In genomic region chrX:83759872-83760271, GRCh38 we compare ENCODE assay signal across 9 cellular contexts.
DNase-seq lines count a peak whose midpoint lies in the region; ATAC-seq and TF ChIP-seq lines count a peak whose summit lies in the region.
"Had no signal": no experiment of that assay in that cellular context is flagged by ENCODE, and none has a peak within 500 bp of the region (broad histone marks: within the 10 kb centered on the region; RNA-seq: fewer than 3 reads in every experiment).

No MANE protein-coding gene starts in this region.

- H3K27me3 ChIP-seq in GM23338 (ENCODE audit: insufficient read depth) (no peaks in the 10 kb centered on the region), right atrium auricular region (no peaks in the 10 kb centered on the region), testis (no peaks in the 10 kb centered on the region)
- H3K27me3 ChIP-seq in CD8-positive, alpha-beta T cell (ENCODE audit: insufficient read depth, low read length) = no peaks in the 10 kb centered on the region

- 15 to 36% methylated on average over 1 of the region's 1 CpG for WGBS in testis, 2 donors

- H4K20me1 ChIP-seq in GM23338 (replicated peaks; ENCODE audit: insufficient read depth) = no peaks in the 10 kb centered on the region

- H3K27me3 Mint-ChIP-seq in GM23338 (ENCODE audit: insufficient read depth, low read depth, poor library complexity) = no peaks in the 10 kb centered on the region
- no peaks in the 10 kb centered on the region for H3K27me3 Mint-ChIP-seq in CD8-positive, alpha-beta T cell (ENCODE audit: low read depth)
- H3K27me3 Mint-ChIP-seq: naive thymus-derived CD8-positive, alpha-beta T cell had no signal

- H3K4me3 ChIP-seq in GM23338 (no peak overlapping the region), right atrium auricular region (no peak overlapping the region), testis (no peak overlapping the region)
- no peak overlapping the region for H3K4me3 ChIP-seq in CD8-positive, alpha-beta T cell (ENCODE audit: low read depth, low read length)

- H2AFZ ChIP-seq in GM23338 = no peak overlapping the region

- POLR2A ChIA-PET in CD8-positive, alpha-beta T cell (lab: Charles Lee) = no interaction called here

- no peak for ATAC-seq in GM23338
- ATAC-seq in CD8-positive, alpha-beta T cell = no peak
- ATAC-seq: naive thymus-derived CD8-positive, alpha-beta T cell had no signal

- H3K4me1 Mint-ChIP-seq in GM23338 = peaks cover 9% of the 10 kb centered on the region; the same call in 2 of the 3 replicates
- H3K4me1 Mint-ChIP-seq in CD8-positive, alpha-beta T cell (ENCODE audit: low read depth) = no peaks in the 10 kb centered on the region
- H3K4me1 Mint-ChIP-seq: naive thymus-derived CD8-positive, alpha-beta T cell had no signal

- H3K36me3 Mint-ChIP-seq in GM23338 (ENCODE audit: low read depth) = no peaks in the 10 kb centered on the region
- H3K36me3 Mint-ChIP-seq in CD8-positive, alpha-beta T cell = no peaks in the 10 kb centered on the region
- H3K36me3 Mint-ChIP-seq: naive thymus-derived CD8-positive, alpha-beta T cell had no signal

- peaks cover 5% of the 10 kb centered on the region; the same call in 1 of the 2 replicates for H3K4me1 ChIP-seq in GM23338 (ENCODE audit: insufficient read depth)
- no peaks in the 10 kb centered on the region for H3K4me1 ChIP-seq in right atrium auricular region
- H3K4me1 ChIP-seq in CD8-positive, alpha-beta T cell (ENCODE audit: insufficient read depth, low read length) = no peaks in the 10 kb centered on the region
- no peaks in the 10 kb centered on the region for H3K4me1 ChIP-seq in testis

- H3K27ac Mint-ChIP-seq in GM23338 = peak overlapping the region; percentile 37; the same call in 1 of the 2 replicates
- no peak overlapping the region for H3K27ac Mint-ChIP-seq in CD8-positive, alpha-beta T cell
- H3K27ac Mint-ChIP-seq: naive thymus-derived CD8-positive, alpha-beta T cell had no signal

- H3K27ac ChIP-seq in C4-2B (no peak overlapping the region), GM23338 (ENCODE audit: low read depth) (no peak overlapping the region), right atrium auricular region (no peak overlapping the region), testis (no peak overlapping the region)
- no peak overlapping the region for H3K27ac ChIP-seq in CD8-positive, alpha-beta T cell (ENCODE audit: low read depth, low read length)

- TF ChIP-seq POLR2A in testis (IDR thresholded peaks at IDR 0.05) = no peak

- H3K36me3 ChIP-seq in GM23338 (ENCODE audit: insufficient read depth) = no peaks in the 10 kb centered on the region
- no peaks in the 10 kb centered on the region for H3K36me3 ChIP-seq in right atrium auricular region
- H3K36me3 ChIP-seq in CD8-positive, alpha-beta T cell (ENCODE audit: insufficient read depth, low read length) = no peaks in the 10 kb centered on the region
- no peaks in the 10 kb centered on the region for H3K36me3 ChIP-seq in testis (ENCODE audit: low read depth, missing control alignments)

- intact Hi-C loops in CD8-positive, alpha-beta T cell (cut with DNase I, micrococcal nuclease) = no loop called here
- intact Hi-C loops in testis (cut with DNase I; ENCODE audit: low total_unique reads) = no loop called here

- DNase-seq in GM23338 (ENCODE audit: low spot score) (peak; percentile 27), OCI-M1 (lab: John Stamatoyannopoulos, UW) (peak; percentile 42), iPS-NIHi11 (ENCODE audit: low spot score) (peak; percentile 7), right atrium auricular region (ENCODE audit: low spot score) (no peak), GM19238 (ENCODE audit: insufficient read length, low spot score) (no peak), testis (no peak)
- no peak for DNase-seq in CD8-positive, alpha-beta T cell
- DNase-seq: naive thymus-derived CD8-positive, alpha-beta T cell had no signal

- H3F3A ChIP-seq in GM23338 (replicated peaks; ENCODE audit: low read depth) = no peaks in the 10 kb centered on the region

- H3K9me2 ChIP-seq in GM23338 (ENCODE audit: insufficient read depth) = no peaks in the 10 kb centered on the region

- no peaks in the 10 kb centered on the region for H3K79me2 ChIP-seq in GM23338 (replicated peaks; ENCODE audit: insufficient read depth)

- TF ChIP-seq CTCF in C4-2B (conservative IDR thresholded peaks at IDR 0.05) = peak; percentile 65
- TF ChIP-seq CTCF in GM23338 (conservative IDR thresholded peaks at IDR 0.05; ENCODE audit: low read depth in 2 of 2) = peak; percentile 37 to 49; a peak in 3 of 4 replicates
- peak in 1 of 2 donors; percentile 20 for TF ChIP-seq CTCF in right atrium auricular region (IDR thresholded peaks at IDR 0.05)
- TF ChIP-seq CTCF in CD8-positive, alpha-beta T cell (IDR thresholded peaks at IDR 0.05) = no peak
- TF ChIP-seq CTCF in testis (IDR thresholded peaks at IDR 0.05) = peak in 1 of 3 experiments; percentile 16

- CTCF ChIA-PET in CD8-positive, alpha-beta T cell (lab: Charles Lee) = no interaction called here

- H3K4me3 Mint-ChIP-seq in GM23338 = peak overlapping the region; percentile 43; the same call in 2 of the 3 replicates
- no peak overlapping the region for H3K4me3 Mint-ChIP-seq in CD8-positive, alpha-beta T cell
- H3K4me3 Mint-ChIP-seq: naive thymus-derived CD8-positive, alpha-beta T cell had no signal

- H3K4me2 ChIP-seq in GM23338 = no peak overlapping the region

- no peaks in the 10 kb centered on the region; the same call in 2 of the 3 replicates for H3K9me3 Mint-ChIP-seq in GM23338
- H3K9me3 Mint-ChIP-seq in CD8-positive, alpha-beta T cell = no peaks in the 10 kb centered on the region

- no peaks in the 10 kb centered on the region for H3K9me3 ChIP-seq in right atrium auricular region
- no peaks in the 10 kb centered on the region for H3K9me3 ChIP-seq in CD8-positive, alpha-beta T cell (ENCODE audit: low read length)
- H3K9me3 ChIP-seq in testis = no peaks in the 10 kb centered on the region

TF ChIP-seq in GM23338, 12 proteins besides CTCF, POLR2A, EP300 and RAD21 (continues in another document):
- TF ChIP-seq ETS1 (IDR thresholded peaks at IDR 0.05) (no peak), ZNF114 (CRISPR knock-in tag; IDR thresholded peaks at IDR 0.05) (no peak), ZNF331 (CRISPR knock-in tag; IDR thresholded peaks at IDR 0.05; ENCODE audit: low read depth) (no peak), EZH2phosphoT487 (IDR thresholded peaks at IDR 0.05; ENCODE audit: unreplicated experiment) (no peak), CREB1 (CRISPR knock-in tag; IDR thresholded peaks at IDR 0.05; ENCODE audit: low read depth) (no peak), POLR2AphosphoS5 (IDR thresholded peaks at IDR 0.05; ENCODE audit: low read depth) (no peak), NANOG (IDR thresholded peaks at IDR 0.05; ENCODE audit: borderline replicate concordance) (no peak)

Comparison
In these comparisons a context has a peak if more than half of its experiments do, and no peak if none do; other contexts are left out.
1. DNase-seq: peak in GM23338 (single experiment), OCI-M1 (single experiment) and iPS-NIHi11 (single experiment); none in right atrium auricular region (single experiment), CD8-positive, alpha-beta T cell (0 of 7), GM19238 (single experiment) and testis (single experiment).